Comparison of ENCODE assay signal across 15 cellular contexts in the genomic region with DNA sequence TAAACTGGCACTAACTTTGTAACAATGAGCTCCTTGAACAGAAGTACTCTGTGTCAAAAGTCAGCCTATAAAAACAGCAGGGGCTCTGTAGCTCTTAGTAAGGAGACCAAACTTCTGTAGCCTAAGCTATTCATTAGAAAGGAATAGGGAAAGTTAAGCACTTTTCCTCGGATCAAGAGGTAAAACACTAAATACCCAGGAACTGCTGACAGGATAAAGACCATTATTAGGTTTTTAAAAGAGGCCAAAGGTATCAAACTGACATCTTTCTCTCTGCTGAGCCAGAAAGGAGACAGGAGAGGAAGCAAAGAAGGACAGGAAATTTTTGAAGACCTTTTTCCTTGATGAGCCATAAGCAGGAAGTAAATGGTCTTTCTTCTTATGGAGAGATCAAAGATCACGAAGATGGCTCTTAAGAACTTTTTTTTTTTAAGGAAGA. TPM values are rescaled to one million over a fixed set of nuclear protein-coding genes. Genes with fewer than 3 reads are reported as not detected.
DNase-seq lines count a peak whose midpoint lies in the region; ATAC-seq and TF ChIP-seq lines count a peak whose summit lies in the region.
"Had no signal": no experiment of that assay in that cellular context is flagged by ENCODE, and none has a peak within 500 bp of the region (broad histone marks: within the 10 kb centered on the region; RNA-seq: fewer than 3 reads in every experiment).

No MANE protein-coding gene starts in this region.

- in situ Hi-C loops in astrocyte of the spinal cord (cut with HindIII; ENCODE audit: low sequenced_read_pairs), result no loop called here

- H3K4me1 Mint-ChIP-seq in CD8-positive, alpha-beta T cell (ENCODE audit: low read depth), result peaks cover 27% of the 10 kb centered on the region

- no peaks in the 10 kb centered on the region for H3K27me3 ChIP-seq in CD8-positive, alpha-beta T cell (ENCODE audit: insufficient read depth, low read length)
- H3K27me3 ChIP-seq in HUES6 (ENCODE audit: control insufficient read depth, insufficient read depth, low read length), result no peaks in the 10 kb centered on the region
- H3K27me3 ChIP-seq in psoas muscle (ENCODE audit: insufficient read depth in 3 of 3, low read length in 2 of 3), result no peaks in the 10 kb centered on the region

- WGBS in psoas muscle, 3 donors, result 54 to 65% (median 64%) methylated on average over 2 of the region's 2 CpGs

- CTCF ChIA-PET in CD8-positive, alpha-beta T cell (lab: Charles Lee), result no interaction called here

- H3K36me3 ChIP-seq in CD8-positive, alpha-beta T cell (ENCODE audit: insufficient read depth, low read length), result no peaks in the 10 kb centered on the region
- H3K36me3 ChIP-seq in HUES6 (ENCODE audit: control insufficient read depth, insufficient read depth, low read length) (peaks cover 4% of the 10 kb centered on the region; the same call in 1 of the 2 replicates), mucosa of descending colon (ENCODE audit: low read depth) (no peaks in the 10 kb centered on the region), psoas muscle (ENCODE audit: insufficient read depth in 1 of 2, low read depth in 1 of 2) (no peaks in the 10 kb centered on the region)

- no peak overlapping the region for H3K4me3 ChIP-seq in CD8-positive, alpha-beta T cell (ENCODE audit: low read depth, low read length)
- H3K4me3 ChIP-seq in HUES6 (ENCODE audit: low read depth, low read length), result peak overlapping the region; percentile 27; the same call in 1 of the 2 replicates
- no peak overlapping the region for H3K4me3 ChIP-seq in astrocyte of the spinal cord (ENCODE audit: low read depth, low read length)
- no peak overlapping the region for H3K4me3 ChIP-seq in mucosa of descending colon
- H3K4me3 ChIP-seq in psoas muscle, result no peak overlapping the region
- H3K4me3 ChIP-seq: skin epidermis had no signal

- no peaks in the 10 kb centered on the region for H3K27me3 Mint-ChIP-seq in CD8-positive, alpha-beta T cell (ENCODE audit: low read depth)
- H3K27me3 Mint-ChIP-seq: activated CD8-positive, alpha-beta memory T cell treated with anti-CD3 and anti-CD28 coated beads, Interleukin-2, amount 10 ng/mL, durations not matched to agents 7 days and 5 days; CD8-positive, alpha-beta memory T cell had no signal

- no peak for DNase-seq in CD8-positive, alpha-beta T cell
- DNase-seq in astrocyte of the spinal cord (ENCODE audit: low read depth, low spot score), result peak; percentile 70
- no peak for DNase-seq in mucosa of descending colon
- DNase-seq in superior temporal gyrus (ENCODE audit: extremely low spot score), result no peak
- no peak for DNase-seq in NOMO-1 (lab: John Stamatoyannopoulos, UW; ENCODE audit: unreplicated experiment in 2 of 2)
- no peak for DNase-seq in psoas muscle
- DNase-seq: activated CD8-positive, alpha-beta memory T cell treated with anti-CD3 and anti-CD28 coated beads, Interleukin-2, amount 10 ng/mL, durations not matched to agents 7 days and 5 days; CD8-positive, alpha-beta memory T cell; hypothalamus; NCI-H1436 treated with DMSO at 0.1 percent for 48 hours had no signal

- H3K27ac Mint-ChIP-seq in CD8-positive, alpha-beta T cell, result peak overlapping the region; percentile 32
- H3K27ac Mint-ChIP-seq: activated CD8-positive, alpha-beta memory T cell treated with anti-CD3 and anti-CD28 coated beads, Interleukin-2, amount 10 ng/mL, durations not matched to agents 7 days and 5 days; T-helper 2 cell treated with Interferon-gamma antibody and Interleukin-4, amounts not matched to agents 5 μg/mL and 100 μg/mL, for 36 hours had no signal

- H3K36me3 Mint-ChIP-seq in CD8-positive, alpha-beta T cell, result peaks cover 24% of the 10 kb centered on the region

- TF ChIP-seq CTCF in CD8-positive, alpha-beta T cell (IDR thresholded peaks at IDR 0.05), result no peak
- TF ChIP-seq CTCF in astrocyte of the spinal cord (IDR thresholded peaks at IDR 0.05; ENCODE audit: low read depth, low read length) (no peak), mucosa of descending colon (IDR thresholded peaks at IDR 0.05) (no peak), psoas muscle (IDR thresholded peaks at IDR 0.05) (no peak)

- no peak overlapping the region for H3K27ac ChIP-seq in CD8-positive, alpha-beta T cell (ENCODE audit: low read depth, low read length)
- peak overlapping the region; percentile 42; the same call in 1 of the 2 replicates for H3K27ac ChIP-seq in HUES6 (ENCODE audit: low read depth, low read length)
- no peak overlapping the region for H3K27ac ChIP-seq in psoas muscle
- H3K27ac ChIP-seq: epithelial cell of prostate, skin epidermis had no signal

- H3K9ac ChIP-seq in HUES6 (ENCODE audit: low read length), result no peak overlapping the region

- no peak overlapping the region for H3K4me3 Mint-ChIP-seq in CD8-positive, alpha-beta T cell
- H3K4me3 Mint-ChIP-seq: activated CD8-positive, alpha-beta memory T cell treated with anti-CD3 and anti-CD28 coated beads, Interleukin-2, amount 10 ng/mL, durations not matched to agents 7 days and 5 days; CD8-positive, alpha-beta memory T cell; T-helper 2 cell treated with Interferon-gamma antibody and Interleukin-4, amounts not matched to agents 5 μg/mL and 100 μg/mL, for 36 hours had no signal

- H3K4me1 ChIP-seq in CD8-positive, alpha-beta T cell (ENCODE audit: insufficient read depth, low read length), result peaks cover 6% of the 10 kb centered on the region
- peaks cover 23% of the 10 kb centered on the region for H3K4me1 ChIP-seq in HUES6 (ENCODE audit: control insufficient read depth, insufficient read depth, low read length)
- no peaks in the 10 kb centered on the region for H3K4me1 ChIP-seq in mucosa of descending colon (ENCODE audit: low read depth)
- H3K4me1 ChIP-seq in psoas muscle, result no peaks in the 10 kb centered on the region

- intact Hi-C loops in CD8-positive, alpha-beta T cell (cut with DNase I, micrococcal nuclease), result no loop called here
- intact Hi-C loops in mucosa of descending colon (cut with DNase I, micrococcal nuclease), result no loop called here
- intact Hi-C loops in psoas muscle (cut with DNase I), result loop anchor here (5.0 to 10.0 kb wide), 2 partner anchors 891 to 894 kb away; no protein-coding TSS in a partner anchor

- POLR2A ChIA-PET in CD8-positive, alpha-beta T cell (lab: Charles Lee), result no interaction called here

- TF ChIP-seq POLR2A in GM18505 (IDR thresholded peaks at IDR 0.05; ENCODE audit: borderline replicate concordance, extremely low read depth, insufficient read depth, insufficient read length), result no peak

- no peaks in the 10 kb centered on the region for H3K9me3 Mint-ChIP-seq in CD8-positive, alpha-beta T cell
- H3K9me3 Mint-ChIP-seq: CD8-positive, alpha-beta memory T cell; T-helper 2 cell treated with Interferon-gamma antibody and Interleukin-4, amounts not matched to agents 5 μg/mL and 100 μg/mL, for 36 hours had no signal

- H3K9me3 ChIP-seq in CD8-positive, alpha-beta T cell (ENCODE audit: low read length), result no peaks in the 10 kb centered on the region
- no peaks in the 10 kb centered on the region for H3K9me3 ChIP-seq in HUES6 (ENCODE audit: control insufficient read depth, insufficient read depth, low read depth, low read length)
- no peaks in the 10 kb centered on the region for H3K9me3 ChIP-seq in mucosa of descending colon
- H3K9me3 ChIP-seq in psoas muscle, result no peaks in the 10 kb centered on the region

- no peak for ATAC-seq in CD8-positive, alpha-beta T cell
- peak; percentile 78 for ATAC-seq in mucosa of descending colon
- no peak for ATAC-seq in GM18505 (IDR thresholded peaks at IDR 0.05; ENCODE audit: unreplicated experiment)
- ATAC-seq in psoas muscle, result no peak
- ATAC-seq: activated CD8-positive, alpha-beta memory T cell treated with anti-CD3 and anti-CD28 coated beads, Interleukin-2, amount 10 ng/mL, durations not matched to agents 7 days and 5 days had no signal

RNA-seq across cellular contexts. Expression of a gene that starts 31.9 kb away (rescaled TPM):
- total RNA-seq in CD8-positive, alpha-beta T cell, result 10 to 100 TPM; 24.5 to 26.7 TPM
- total RNA-seq in mucosa of descending colon (10 to 100 TPM; 12.6 to 14.7 (median 13.5) TPM), psoas muscle (10 to 100 TPM; 16.5 to 18.0 (median 17.5) TPM)
- polyA plus RNA-seq in psoas muscle, result 10 to 100 TPM; 19.0 to 26.8 (median 26.7) TPM

RNA-seq across cellular contexts. Expression of a gene that starts 32.0 kb away (rescaled TPM):
- 10 to 100 TPM; 68.8 to 70.9 TPM for total RNA-seq in CD8-positive, alpha-beta T cell
- total RNA-seq in mucosa of descending colon (10 to 100 TPM; 23.6 to 29.1 (median 25.1) TPM), psoas muscle (10 to 100 TPM; 52.8 to 75.0 (median 63.6) TPM)
- polyA plus RNA-seq in psoas muscle, result 10 to 100 TPM; 25.9 to 59.8 (median 34.8) TPM

Comparison
In these comparisons a context has a peak if more than half of its experiments do, and no peak if none do; other contexts are left out.
1. intact Hi-C loops: an anchor here in psoas muscle (5.0 to 10.0 kb wide); none called in CD8-positive, alpha-beta T cell and mucosa of descending colon.